Comparison of ENCODE assay signal across 23 cellular contexts in the genomic region with DNA sequence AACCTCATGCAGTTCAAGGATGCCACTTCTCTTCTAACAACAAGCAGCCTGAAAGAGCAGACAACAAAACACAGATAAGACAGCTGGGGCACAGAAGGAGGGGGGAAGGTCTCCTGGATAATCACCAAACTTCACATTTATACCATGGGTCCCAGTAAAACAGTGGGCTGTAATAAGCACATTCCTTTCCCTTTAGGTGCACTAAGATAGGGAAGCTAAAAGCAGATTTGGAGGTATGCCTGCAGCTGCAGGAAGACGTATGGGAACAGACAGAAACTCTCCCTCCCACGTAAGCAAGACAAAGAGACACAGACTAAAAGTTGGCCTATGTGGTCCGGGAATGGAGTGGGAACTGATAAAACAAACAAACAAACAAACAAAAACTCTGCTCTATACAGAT.
A peak's percentile ranks its signal among the peaks of the same experiment; 100 is the strongest.
DNase-seq lines count a peak whose midpoint lies in the region; ATAC-seq and TF ChIP-seq lines count a peak whose summit lies in the region.
"Had no signal": no experiment of that assay in that cellular context is flagged by ENCODE, and none has a peak within 500 bp of the region (broad histone marks: within the 10 kb centered on the region; RNA-seq: fewer than 3 reads in every experiment).

No MANE protein-coding gene starts in this region.

- no peak overlapping the region for H3K23ac ChIP-seq in mesendoderm (ENCODE audit: low read length)

- H2AK5ac ChIP-seq in mesendoderm (ENCODE audit: low read length), result no peak overlapping the region

- H3K27ac ChIP-seq in mesendoderm (ENCODE audit: low read depth, low read length), result no peak overlapping the region
- H3K27ac ChIP-seq: A549, SK-N-MC, upper lobe of right lung had no signal

- H3K9ac ChIP-seq in mesendoderm (ENCODE audit: low read length), result no peak overlapping the region

- DNase-seq in mesendoderm (peak; percentile 56), GM03348 (ENCODE audit: low spot score) (no peak), UCSD-AML1 (lab: John Stamatoyannopoulos, UW; ENCODE audit: unreplicated experiment) (no peak), NCI-H2029 treated with DMSO at 0.1 percent for 48 hours (lab: John Stamatoyannopoulos, UW) (no peak)
- DNase-seq in activated effector memory CD4-positive, alpha-beta T cell treated with anti-CD3 and anti-CD28 coated beads, Interleukin-2, amount 50 U/mL, for 16 hours, result no peak
- DNase-seq: activated CD4-positive, alpha-beta T cell treated with anti-CD3 and anti-CD28 coated beads, Interleukin-2, amount 50 U/mL, for 4 hours; activated CD8-positive, alpha-beta memory T cell treated with anti-CD3 and anti-CD28 coated beads, Interleukin-2, amount 50 U/mL, for 4 hours; activated naive CD8-positive, alpha-beta T cell treated with anti-CD3 and anti-CD28 coated beads, Interleukin-2, amount 50 U/mL, for 24 hours; Caco-2; dermis blood vessel endothelial cell; DMS79 treated with DMSO at 0.1 percent for 48 hours; left cardiac atrium; mesenchymal stem cell; natural killer cell; NCI-H1105; NCI-H510A treated with DMSO at 0.1 percent for 48 hours; RPMI8226; upper lobe of right lung had no signal

- H3K79me1 ChIP-seq in mesendoderm (ENCODE audit: low read length), result no peaks in the 10 kb centered on the region

- no peak overlapping the region for H2BK120ac ChIP-seq in mesendoderm (ENCODE audit: low read depth, low read length)

- no peaks in the 10 kb centered on the region for H3K4me1 ChIP-seq in mesendoderm (ENCODE audit: control insufficient read depth, low read depth, low read length)
- H3K4me1 ChIP-seq: A549, Caco-2, upper lobe of right lung had no signal

- H4K8ac ChIP-seq in mesendoderm (ENCODE audit: low read depth, low read length), result no peak overlapping the region

- H3K27me3 ChIP-seq in mesendoderm (ENCODE audit: insufficient read depth, low read length, poor library complexity), result no peaks in the 10 kb centered on the region
- H3K27me3 ChIP-seq: upper lobe of right lung had no signal

- H3K4me2 ChIP-seq in mesendoderm (ENCODE audit: low read length), result no peak overlapping the region
- H3K4me2 ChIP-seq: A549 had no signal

- peak overlapping the region; percentile 63 for H3K18ac ChIP-seq in mesendoderm (ENCODE audit: low read length)

- no peak overlapping the region for H2BK15ac ChIP-seq in mesendoderm (replicated peaks; ENCODE audit: low read depth)

- H3K56ac ChIP-seq in mesendoderm (ENCODE audit: low read length), result no peak overlapping the region

- H3K36me3 ChIP-seq in mesendoderm (ENCODE audit: control insufficient read depth, insufficient read depth, low read length), result no peaks in the 10 kb centered on the region
- H3K36me3 ChIP-seq: upper lobe of right lung had no signal

- no peak overlapping the region for H3K4me3 ChIP-seq in mesendoderm (ENCODE audit: low read length)
- H3K4me3 ChIP-seq: A549, SK-N-MC, upper lobe of right lung had no signal

- no peak overlapping the region for H4K5ac ChIP-seq in mesendoderm (ENCODE audit: low read length)

- ATAC-seq in GM18511 (IDR thresholded peaks at IDR 0.05; ENCODE audit: unreplicated experiment) (peak; percentile 26), HG02885 (IDR thresholded peaks at IDR 0.05; ENCODE audit: poor library complexity, unreplicated experiment) (peak; percentile 27), SK-N-SH treated with all-trans-retinoic acid at 6 μM for 48 hours (peak; percentile 49)
- ATAC-seq: A549; activated naive CD8-positive, alpha-beta T cell treated with anti-CD3 and anti-CD28 coated beads, Interleukin-2, amount 50 U/mL, for 24 hours; left cardiac atrium; natural killer cell; upper lobe of right lung had no signal

- H2BK5ac ChIP-seq in mesendoderm (ENCODE audit: low read length), result no peak overlapping the region

- no CpG with 5 or more reads among the region's 3 CpGs for WGBS in mesendoderm (ENCODE audit: extremely low coverage, insufficient coverage, low lambda C conversion rate)

- H3K4ac ChIP-seq in mesendoderm (ENCODE audit: low read depth, low read length), result no peak overlapping the region

- no peaks in the 10 kb centered on the region for H3K79me2 ChIP-seq in mesendoderm (ENCODE audit: control insufficient read depth, insufficient read depth, low read length)

TF ChIP-seq in SK-N-SH treated with all-trans-retinoic acid at 6 μM for 48 hours, 23 proteins besides CTCF, POLR2A, EP300 and RAD21:
- no peak for TF ChIP-seq OSR1 (CRISPR knock-in tag; IDR thresholded peaks at IDR 0.05)
- TF ChIP-seq ISL1 (CRISPR knock-in tag; IDR thresholded peaks at IDR 0.05), result peak; percentile 84
- TF ChIP-seq ZFP3 (CRISPR knock-in tag; IDR thresholded peaks at IDR 0.05), result no peak
- no peak for TF ChIP-seq ARNTL (CRISPR knock-in tag; IDR thresholded peaks at IDR 0.05; ENCODE audit: borderline replicate concordance, low read depth)
- TF ChIP-seq PPARA (CRISPR knock-in tag; IDR thresholded peaks at IDR 0.05; ENCODE audit: borderline replicate concordance), result no peak
TF ChIP-seq in SK-N-SH treated with all-trans-retinoic acid at 6 μM for 48 hours: peak in this region for 1.
